24 cellular contexts compared by ENCODE assay signal in the genomic region with DNA sequence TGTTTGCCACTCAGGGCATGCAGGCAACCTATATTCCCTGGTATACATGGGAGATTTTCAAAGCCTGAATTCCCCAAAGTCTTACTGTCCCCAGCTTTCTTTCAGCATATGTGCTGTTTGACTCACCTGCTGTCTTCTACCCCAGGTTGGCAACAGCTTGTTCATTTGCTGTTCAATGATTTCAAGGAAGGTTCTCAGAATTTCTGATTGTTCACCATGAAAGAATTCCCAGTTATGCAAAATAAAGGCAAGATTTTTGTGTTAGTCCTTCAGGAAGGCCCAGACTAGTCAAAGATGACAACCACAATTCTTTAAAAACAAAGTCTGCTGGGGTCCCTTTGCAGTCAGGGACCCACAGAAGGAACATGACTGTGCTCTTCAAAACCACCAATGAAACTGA.
"Had no signal": no experiment of that assay in that cellular context is flagged by ENCODE, and none has a peak within 500 bp of the region (broad histone marks: within the 10 kb centered on the region; RNA-seq: fewer than 3 reads in every experiment).

No MANE protein-coding gene starts in this region.

- H3K27ac ChIP-seq: colonic mucosa, esophagus muscularis mucosa, heart right ventricle, lower lobe of right lung, neutrophil, parathyroid adenoma, right lobe of liver, thoracic aorta, tibial nerve, upper lobe of left lung had no signal

- FAIRE-seq: islet of Langerhans, small intestine, urothelium cell line had no signal

- DNase-seq: colonic mucosa; effector CD8-positive, alpha-beta T cell; endodermal cell; foreskin melanocyte; glutamatergic neuron; heart right ventricle; hippocampal formation; kidney glomerular epithelial cell; left ventricle myocardium superior; lower lobe of right lung; natural killer cell; right lobe of liver; small intestine; stimulated activated CD4-positive, alpha-beta T cell treated with anti-CD3 and anti-CD28 coated beads, Interleukin-15, amount 100 ng/mL, for 24 hours; stimulated activated CD4-positive, alpha-beta T cell treated with anti-CD3 and anti-CD28 coated beads, Interleukin-2, amount 100 ng/mL, for 48 hours; stimulated activated naive B cell treated with anti-CD40 and anti-IgM and Interleukin-4, amounts not matched to agents 10 μg/mL and 1 μg/mL and 100 μg/mL, for 72 hours; upper lobe of left lung had no signal

- H3K27me3 ChIP-seq: colonic mucosa, esophagus muscularis mucosa, heart right ventricle, neutrophil, right lobe of liver, tibial nerve, upper lobe of left lung had no signal

- H3K79me2 ChIP-seq: parathyroid adenoma had no signal

- H3K4me3 ChIP-seq: colonic mucosa, esophagus muscularis mucosa, heart right ventricle, lower lobe of right lung, right lobe of liver, thoracic aorta, tibial nerve, upper lobe of left lung had no signal

- H3K36me3 ChIP-seq: colonic mucosa, esophagus muscularis mucosa, heart right ventricle, lower lobe of right lung, neutrophil, right lobe of liver, thoracic aorta, tibial nerve, upper lobe of left lung had no signal

- H3K9me3 ChIP-seq: colonic mucosa, lower lobe of right lung, neutrophil, right lobe of liver, thoracic aorta, upper lobe of left lung had no signal

- H3K4me1 ChIP-seq: colonic mucosa, esophagus muscularis mucosa, heart right ventricle, lower lobe of right lung, parathyroid adenoma, right lobe of liver, tibial nerve, upper lobe of left lung had no signal

- ATAC-seq: heart right ventricle; left ventricle myocardium superior; lower lobe of right lung; natural killer cell; right lobe of liver; stimulated activated naive B cell treated with anti-CD40 and anti-IgM and Interleukin-4, amounts not matched to agents 10 μg/mL and 1 μg/mL and 100 μg/mL, for 72 hours had no signal

- H2AFZ ChIP-seq: parathyroid adenoma had no signal

- H3K9ac ChIP-seq: parathyroid adenoma had no signal
